In genomic region chrX:154805696-154806091, GRCh38 we compare ENCODE assay signal across 9 cellular contexts. TPM values are rescaled to one million over a fixed set of nuclear protein-coding genes. Genes with fewer than 3 reads are reported as not detected.
A peak's percentile ranks its signal among the peaks of the same experiment; 100 is the strongest.
DNase-seq lines count a peak whose midpoint lies in the region; ATAC-seq lines count a peak whose summit lies in the region.
"Had no signal": no experiment of that assay in that cellular context is flagged by ENCODE, and none has a peak within 500 bp of the region (broad histone marks: within the 10 kb centered on the region; RNA-seq: fewer than 3 reads in every experiment).

No MANE protein-coding gene starts in this region.

- DNase-seq in activated T-cell treated with anti-CD3 and anti-CD28 coated beads, Interleukin-2, amount 50 U/mL, for 72 hours: no peak
- no peak for DNase-seq in activated T-cell treated with anti-CD3 and anti-CD28 coated beads, Interleukin-2, amount 50 U/mL, for 1 hour
- DNase-seq in stimulated activated naive CD8-positive, alpha-beta T cell treated with anti-CD3 and anti-CD28 coated beads, Interleukin-15, amount 100 ng/mL, for 72 hours: no peak
- DNase-seq in iPS-NIHi11 (ENCODE audit: low spot score) (no peak), dermis blood vessel endothelial cell (no peak)

- peaks cover 45% of the 10 kb centered on the region for H3K4me1 Mint-ChIP-seq in activated T-cell treated with anti-CD3 and anti-CD28 coated beads, Interleukin-2, amount 50 U/mL, for 72 hours (ENCODE audit: low read depth)
- H3K4me1 Mint-ChIP-seq in activated T-helper 17 cell treated with anti-CD3 and anti-CD28 coated beads, Interleukin-2, amount 50 U/mL, for 72 hours: no peaks in the 10 kb centered on the region
- peaks cover 40% of the 10 kb centered on the region for H3K4me1 Mint-ChIP-seq in stimulated activated naive CD8-positive, alpha-beta T cell treated with anti-CD3 and anti-CD28 coated beads, Interleukin-15, amount 100 ng/mL, for 72 hours

- H3K4me3 ChIP-seq in iPS-11a (ENCODE audit: low read depth, low read length): peak overlapping the region; percentile 39

- H3K27ac Mint-ChIP-seq in activated T-cell treated with anti-CD3 and anti-CD28 coated beads, Interleukin-2, amount 50 U/mL, for 72 hours: peak overlapping the region; percentile 19
- no peak overlapping the region for H3K27ac Mint-ChIP-seq in activated T-helper 17 cell treated with anti-CD3 and anti-CD28 coated beads, Interleukin-2, amount 50 U/mL, for 72 hours
- H3K27ac Mint-ChIP-seq in stimulated activated naive CD8-positive, alpha-beta T cell treated with anti-CD3 and anti-CD28 coated beads, Interleukin-15, amount 100 ng/mL, for 72 hours: no peak overlapping the region

- ATAC-seq in activated T-cell treated with anti-CD3 and anti-CD28 coated beads, Interleukin-2, amount 50 U/mL, for 72 hours (replicated peaks in 1 of 2): no peak
- ATAC-seq in activated T-helper 17 cell treated with anti-CD3 and anti-CD28 coated beads, Interleukin-2, amount 50 U/mL, for 72 hours (replicated peaks): no peak
- no peak for ATAC-seq in stimulated activated naive CD8-positive, alpha-beta T cell treated with anti-CD3 and anti-CD28 coated beads, Interleukin-15, amount 100 ng/mL, for 72 hours
- no peak for ATAC-seq in HG02759 (IDR thresholded peaks at IDR 0.05; ENCODE audit: unreplicated experiment)

- peak overlapping the region; percentile 88 to 89 for H3K4me3 Mint-ChIP-seq in activated T-cell treated with anti-CD3 and anti-CD28 coated beads, Interleukin-2, amount 50 U/mL, for 72 hours
- peak overlapping the region; percentile 77 for H3K4me3 Mint-ChIP-seq in activated T-helper 17 cell treated with anti-CD3 and anti-CD28 coated beads, Interleukin-2, amount 50 U/mL, for 72 hours
- H3K4me3 Mint-ChIP-seq in stimulated activated naive CD8-positive, alpha-beta T cell treated with anti-CD3 and anti-CD28 coated beads, Interleukin-15, amount 100 ng/mL, for 72 hours: peak overlapping the region; percentile 88 to 92

- peaks cover 12% of the 10 kb centered on the region for H3K27me3 Mint-ChIP-seq in activated T-cell treated with anti-CD3 and anti-CD28 coated beads, Interleukin-2, amount 50 U/mL, for 72 hours (ENCODE audit: low read depth)
- peaks cover 4% of the 10 kb centered on the region for H3K27me3 Mint-ChIP-seq in activated T-helper 17 cell treated with anti-CD3 and anti-CD28 coated beads, Interleukin-2, amount 50 U/mL, for 72 hours
- no peaks in the 10 kb centered on the region for H3K27me3 Mint-ChIP-seq in stimulated activated naive CD8-positive, alpha-beta T cell treated with anti-CD3 and anti-CD28 coated beads, Interleukin-15, amount 100 ng/mL, for 72 hours

- peaks cover 0 to 3% of the 10 kb centered on the region in 2 donors for H3K9me3 Mint-ChIP-seq in activated T-cell treated with anti-CD3 and anti-CD28 coated beads, Interleukin-2, amount 50 U/mL, for 72 hours
- no peaks in the 10 kb centered on the region for H3K9me3 Mint-ChIP-seq in activated T-helper 17 cell treated with anti-CD3 and anti-CD28 coated beads, Interleukin-2, amount 50 U/mL, for 72 hours
- no peaks in the 10 kb centered on the region for H3K9me3 Mint-ChIP-seq in stimulated activated naive CD8-positive, alpha-beta T cell treated with anti-CD3 and anti-CD28 coated beads, Interleukin-15, amount 100 ng/mL, for 72 hours

- H3K36me3 Mint-ChIP-seq in activated T-cell treated with anti-CD3 and anti-CD28 coated beads, Interleukin-2, amount 50 U/mL, for 72 hours (ENCODE audit: insufficient read depth in 2 of 2): no peaks in the 10 kb centered on the region
- H3K36me3 Mint-ChIP-seq in activated T-helper 17 cell treated with anti-CD3 and anti-CD28 coated beads, Interleukin-2, amount 50 U/mL, for 72 hours (ENCODE audit: low read depth): no peaks in the 10 kb centered on the region

RNA-seq across cellular contexts. Expression of gene MPP1, which starts 0.4 kb away (rescaled TPM):
- total RNA-seq in activated T-cell treated with anti-CD3 and anti-CD28 coated beads, Interleukin-2, amount 50 U/mL, for 72 hours: 10 to 100 TPM; 29.5 to 37.1 TPM
- total RNA-seq in activated T-helper 17 cell treated with anti-CD3 and anti-CD28 coated beads, Interleukin-2, amount 50 U/mL, for 72 hours: 10 to 100 TPM; 17.1 to 17.7 TPM
- 39.5 and 59.2 TPM in 2 replicates for total RNA-seq in dermis blood vessel endothelial cell

RNA-seq across cellular contexts. Expression of gene SMIM9, which starts 28.8 kb away (rescaled TPM):
- total RNA-seq in activated T-cell treated with anti-CD3 and anti-CD28 coated beads, Interleukin-2, amount 50 U/mL, for 72 hours: not detected
- not detected for total RNA-seq in activated T-helper 17 cell treated with anti-CD3 and anti-CD28 coated beads, Interleukin-2, amount 50 U/mL, for 72 hours
- total RNA-seq in dermis blood vessel endothelial cell: not detected in 2 replicates
- total RNA-seq: dermis microvascular lymphatic vessel endothelial cell had no signal

RNA-seq across cellular contexts. Expression of gene DKC1, which starts 43.0 kb away (rescaled TPM):
- total RNA-seq in activated T-cell treated with anti-CD3 and anti-CD28 coated beads, Interleukin-2, amount 50 U/mL, for 72 hours: 100 to 1,000 TPM in 1 of 2 donors, 10 to 100 TPM in 1; 92.7 to 111 TPM
- total RNA-seq in activated T-helper 17 cell treated with anti-CD3 and anti-CD28 coated beads, Interleukin-2, amount 50 U/mL, for 72 hours: 100 to 1,000 TPM in 1 of 2 donors, 10 to 100 TPM in 1; 72.8 to 142 TPM
- 45.6 and 71.2 TPM in 2 replicates for total RNA-seq in dermis blood vessel endothelial cell

RNA-seq across cellular contexts. Expression of gene GAB3, which starts 54.8 kb away (rescaled TPM):
- total RNA-seq in activated T-cell treated with anti-CD3 and anti-CD28 coated beads, Interleukin-2, amount 50 U/mL, for 72 hours: 1 to 10 TPM; 6.2 to 8.4 TPM
- total RNA-seq in activated T-helper 17 cell treated with anti-CD3 and anti-CD28 coated beads, Interleukin-2, amount 50 U/mL, for 72 hours: 10 to 100 TPM; 12.1 to 13.5 TPM
- total RNA-seq in dermis blood vessel endothelial cell: 12.1 and 14.1 TPM in 2 replicates
